18 cellular contexts compared by ENCODE assay signal in the genomic region with DNA sequence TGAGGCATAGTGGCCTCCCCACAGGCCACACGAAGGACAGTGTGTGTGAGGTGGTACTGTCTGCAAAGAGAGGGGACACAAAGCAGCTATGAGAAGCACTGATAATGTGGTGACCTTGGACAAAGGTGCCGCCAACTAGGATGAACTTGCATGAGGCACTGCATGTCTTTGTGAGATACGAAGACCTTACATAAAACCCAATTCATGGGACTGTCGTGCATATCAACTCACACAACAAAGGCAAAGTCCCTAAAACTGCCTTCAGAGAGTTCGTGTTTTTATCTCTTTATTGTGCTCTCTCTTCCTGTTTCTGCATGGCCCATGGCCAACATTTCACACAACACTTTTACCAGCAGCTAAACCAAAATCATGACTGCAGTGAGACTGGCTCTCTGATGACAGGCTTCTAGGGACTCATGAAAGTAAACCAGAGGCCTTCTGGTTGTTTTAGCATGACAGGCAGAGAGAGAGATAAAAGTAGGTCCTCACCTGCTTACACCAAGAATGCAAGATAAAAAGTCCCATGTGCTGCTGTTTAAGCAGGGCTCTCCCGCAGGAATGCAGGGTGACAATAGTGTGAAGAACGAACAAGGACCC.
DNase-seq lines count a peak whose midpoint lies in the region; ATAC-seq, FAIRE-seq and TF ChIP-seq lines count a peak whose summit lies in the region.
"Had no signal": no experiment of that assay in that cellular context is flagged by ENCODE, and none has a peak within 500 bp of the region (broad histone marks: within the 10 kb centered on the region; RNA-seq: fewer than 3 reads in every experiment).

No MANE protein-coding gene starts in this region.

- TF ChIP-seq POLR2A in HepG2 (IDR thresholded peaks at IDR 0.05; ENCODE audit: insufficient read depth in 1 of 2, low read depth in 2 of 2, low read length in 2 of 2): no peak

- TF ChIP-seq CTCF in CD4-positive, alpha-beta T cell (IDR thresholded peaks at IDR 0.05): no peak
- no peak for TF ChIP-seq CTCF in activated CD8-positive, alpha-beta T cell treated with anti-CD3 and anti-CD28 coated beads for 36 hours (IDR thresholded peaks at IDR 0.05)
- no peak for TF ChIP-seq CTCF in HepG2 (CRISPR knock-in tag; IDR thresholded peaks at IDR 0.05)

- no peak overlapping the region for H2AFZ ChIP-seq in HepG2 (ENCODE audit: low read length)

- POLR2A ChIA-PET in CD4-positive, alpha-beta T cell (lab: Charles Lee): no interaction called here
- POLR2A ChIA-PET in activated CD8-positive, alpha-beta T cell treated with anti-CD3 and anti-CD28 coated beads for 36 hours (lab: Charles Lee): no interaction called here
- POLR2A ChIA-PET in HepG2 (lab: Yijun Ruan, JAX): interaction anchor here (1.0 to 2.3 kb wide), 4 partner anchors 11 to 130 kb away, joined by 3 to 14 read pairs (median 5); no protein-coding TSS in a partner anchor

- H3K9me3 Mint-ChIP-seq in CD4-positive, alpha-beta T cell: no peaks in the 10 kb centered on the region
- H3K9me3 Mint-ChIP-seq in activated CD8-positive, alpha-beta T cell treated with anti-CD3 and anti-CD28 coated beads for 36 hours: no peaks in the 10 kb centered on the region
- no peaks in the 10 kb centered on the region for H3K9me3 Mint-ChIP-seq in stimulated activated memory B cell treated with anti-CD40 and anti-IgM and Interleukin-4, amounts not matched to agents 10 μg/mL and 1 μg/mL and 100 μg/mL, for 72 hours

- no peak overlapping the region for H3K27ac ChIP-seq in CD4-positive, alpha-beta T cell (ENCODE audit: low read depth, low read length)
- H3K27ac ChIP-seq in HepG2 (ENCODE audit: extremely low read length, insufficient read depth, low read length): peak overlapping the region; percentile 10
- H3K27ac ChIP-seq: ascending aorta, BLaER1, esophagus squamous epithelium, heart left ventricle, pancreas had no signal

- peaks cover 35% of the 10 kb centered on the region for H3K4me1 ChIP-seq in HepG2 (ENCODE audit: insufficient read depth, low read length)
- H3K4me1 ChIP-seq: ascending aorta, pancreas had no signal

- 0 out of 6 replicates have a peak overlapping the region, but pooled peaks of 1 of the 3 experiments have one; percentile 6 for H3K4me3 ChIP-seq in HepG2 (replicated peaks in 1 of 3; ENCODE audit: insufficient read depth in 1 of 3, low read depth in 2 of 3, low read length in 3 of 3)
- H3K4me3 ChIP-seq: ascending aorta, BLaER1, esophagus squamous epithelium, heart left ventricle, pancreas had no signal

- CTCF ChIA-PET in CD4-positive, alpha-beta T cell (lab: Charles Lee): no interaction called here
- CTCF ChIA-PET in activated CD8-positive, alpha-beta T cell treated with anti-CD3 and anti-CD28 coated beads for 36 hours (lab: Charles Lee): interaction anchor here (1.2 kb wide), 1 partner anchor 52 kb away, joined by 3 read pairs; no protein-coding TSS in a partner anchor
- CTCF ChIA-PET in HepG2 (lab: Yijun Ruan, JAX; ENCODE audit: low intra/inter-chr PET ratio, low total read pairs): no interaction called here

- H3K36me3 Mint-ChIP-seq in CD4-positive, alpha-beta T cell (ENCODE audit: low read depth): peaks cover 35% of the 10 kb centered on the region
- H3K36me3 Mint-ChIP-seq in activated CD8-positive, alpha-beta T cell treated with anti-CD3 and anti-CD28 coated beads for 36 hours (ENCODE audit: low read depth): peaks cover 18% of the 10 kb centered on the region
- H3K36me3 Mint-ChIP-seq in stimulated activated memory B cell treated with anti-CD40 and anti-IgM and Interleukin-4, amounts not matched to agents 10 μg/mL and 1 μg/mL and 100 μg/mL, for 72 hours: peaks cover 50% of the 10 kb centered on the region

- H4K20me1 ChIP-seq in HepG2 (ENCODE audit: insufficient read depth, low read length): no peaks in the 10 kb centered on the region

- no peaks in the 10 kb centered on the region for H3K9me3 ChIP-seq in CD4-positive, alpha-beta T cell (ENCODE audit: control insufficient read depth, low read length)
- H3K9me3 ChIP-seq in HepG2 (ENCODE audit: low read length): no peaks in the 10 kb centered on the region
- H3K9me3 ChIP-seq: ascending aorta, BLaER1, esophagus squamous epithelium, heart left ventricle, pancreas had no signal

- H3K27me3 ChIP-seq in CD4-positive, alpha-beta T cell (ENCODE audit: control insufficient read depth, insufficient read depth, low read length): no peaks in the 10 kb centered on the region
- 0 out of 5 replicates have a peak, but pooled peaks cover 0 to 1% of the 10 kb centered on the region in 2 experiments for H3K27me3 ChIP-seq in HepG2 (ENCODE audit: control insufficient read depth in 1 of 2, insufficient read depth in 2 of 2, low read length in 2 of 2)
- H3K27me3 ChIP-seq: ascending aorta, BLaER1, esophagus squamous epithelium, heart left ventricle, pancreas had no signal

- in situ Hi-C loops in HepG2 (cut with HindIII; ENCODE audit: extremely low pct_ligation_motif_present, low pct_unique_long_range_greater_than_20kb): no loop called here

- H3K79me2 ChIP-seq in HepG2 (ENCODE audit: insufficient read depth, low read length): no peaks in the 10 kb centered on the region

- TF ChIP-seq EP300 in HepG2 (IDR thresholded peaks at IDR 0.05; ENCODE audit: low read depth in 2 of 2, low read length in 2 of 2) (peak in 1 of 2 experiments; percentile 30; a peak in 1 of 4 replicates), HepG2 (CRISPR knock-in tag; IDR thresholded peaks at IDR 0.05; ENCODE audit: borderline replicate concordance) (no peak)

- H3K4me1 Mint-ChIP-seq in CD4-positive, alpha-beta T cell (ENCODE audit: low read depth): peaks cover 57% of the 10 kb centered on the region
- H3K4me1 Mint-ChIP-seq in activated CD8-positive, alpha-beta T cell treated with anti-CD3 and anti-CD28 coated beads for 36 hours (ENCODE audit: low read depth): peaks cover 38% of the 10 kb centered on the region
- H3K4me1 Mint-ChIP-seq in stimulated activated memory B cell treated with anti-CD40 and anti-IgM and Interleukin-4, amounts not matched to agents 10 μg/mL and 1 μg/mL and 100 μg/mL, for 72 hours: peaks cover 14% of the 10 kb centered on the region

- no peak overlapping the region for H3K4me3 Mint-ChIP-seq in CD4-positive, alpha-beta T cell
- H3K4me3 Mint-ChIP-seq in activated CD8-positive, alpha-beta T cell treated with anti-CD3 and anti-CD28 coated beads for 36 hours: no peak overlapping the region
- H3K4me3 Mint-ChIP-seq in stimulated activated memory B cell treated with anti-CD40 and anti-IgM and Interleukin-4, amounts not matched to agents 10 μg/mL and 1 μg/mL and 100 μg/mL, for 72 hours: no peak overlapping the region

- H3K4me2 ChIP-seq in HepG2 (ENCODE audit: low read depth, low read length): peak overlapping the region; percentile 50
- H3K4me2 ChIP-seq: BLaER1 had no signal

- DNase-seq in CD4-positive, alpha-beta T cell: peak in 1 of 10 experiments; percentile 5
- no peak for DNase-seq in activated CD8-positive, alpha-beta T cell treated with anti-CD3 and anti-CD28 coated beads for 36 hours
- DNase-seq in HepG2 (ENCODE audit: low spot score): peak; percentile 80
- no peak for DNase-seq in DMS53 treated with DMSO at 0.1 percent for 48 hours (lab: John Stamatoyannopoulos, UW; ENCODE audit: unreplicated experiment)
- no peak for DNase-seq in HPDE6-E6E7 (ENCODE audit: extremely low spot score)
- DNase-seq: cortex of kidney, esophagus squamous epithelium, kidney, NCI-H1930, NCI-H69, pancreas had no signal

- TF ChIP-seq RAD21 in HepG2 (CRISPR knock-in tag; IDR thresholded peaks at IDR 0.05): no peak

- H3K27ac Mint-ChIP-seq in CD4-positive, alpha-beta T cell: peak overlapping the region; percentile 16
- peak overlapping the region; percentile 34 for H3K27ac Mint-ChIP-seq in activated CD8-positive, alpha-beta T cell treated with anti-CD3 and anti-CD28 coated beads for 36 hours
- no peak overlapping the region for H3K27ac Mint-ChIP-seq in stimulated activated memory B cell treated with anti-CD40 and anti-IgM and Interleukin-4, amounts not matched to agents 10 μg/mL and 1 μg/mL and 100 μg/mL, for 72 hours

- no peak overlapping the region; the same call in 1 of the 2 replicates for H3K9ac ChIP-seq in HepG2 (ENCODE audit: insufficient read depth, low read depth, low read length)
- H3K9ac ChIP-seq: BLaER1 had no signal

- 5% methylated on average over 6 of the region's 7 CpGs for WGBS in HepG2 (ENCODE audit: low lambda C conversion rate)

- no peaks in the 10 kb centered on the region for H3K36me3 ChIP-seq in HepG2 (replicated peaks in 1 of 2; ENCODE audit: control insufficient read depth in 1 of 2, insufficient read depth in 2 of 2, low read length in 2 of 2)
- H3K36me3 ChIP-seq: ascending aorta, esophagus squamous epithelium, pancreas had no signal

- FAIRE-seq in HepG2 (lab: Jason Lieb, UNC): peak; percentile 36
- FAIRE-seq: kidney, pancreas, RCC 7860 had no signal

- BruUV-seq in HepG2 (replicated peaks; lab: Mats Ljungman, UMichigan): no TSS peak

- intact Hi-C loops in CD4-positive, alpha-beta T cell (cut with DNase I, micrococcal nuclease): no loop called here
- intact Hi-C loops in activated CD8-positive, alpha-beta T cell treated with anti-CD3 and anti-CD28 coated beads for 36 hours (cut with micrococcal nuclease): no loop called here
- intact Hi-C loops in HepG2 (cut with micrococcal nuclease; ENCODE audit: unreplicated experiment): loop anchor here (2.0 to 10.0 kb wide), 3 partner anchors 49 to 134 kb away; no protein-coding TSS in a partner anchor

- ATAC-seq in CD4-positive, alpha-beta T cell (ENCODE audit: poor library complexity): peak; percentile 61
- peak; percentile 62 for ATAC-seq in GM18868 (IDR thresholded peaks at IDR 0.05; ENCODE audit: unreplicated experiment)
- no peak for ATAC-seq in activated CD8-positive, alpha-beta T cell treated with anti-CD3 and anti-CD28 coated beads for 36 hours
- ATAC-seq in HepG2: peak; percentile 71
- no peak for ATAC-seq in stimulated activated memory B cell treated with anti-CD40 and anti-IgM and Interleukin-4, amounts not matched to agents 10 μg/mL and 1 μg/mL and 100 μg/mL, for 72 hours
- no peak for ATAC-seq in HG03520 (IDR thresholded peaks at IDR 0.05; ENCODE audit: unreplicated experiment)

- H3K27me3 Mint-ChIP-seq in CD4-positive, alpha-beta T cell: no peaks in the 10 kb centered on the region
- H3K27me3 Mint-ChIP-seq in activated CD8-positive, alpha-beta T cell treated with anti-CD3 and anti-CD28 coated beads for 36 hours: no peaks in the 10 kb centered on the region
- H3K27me3 Mint-ChIP-seq in stimulated activated memory B cell treated with anti-CD40 and anti-IgM and Interleukin-4, amounts not matched to agents 10 μg/mL and 1 μg/mL and 100 μg/mL, for 72 hours: no peaks in the 10 kb centered on the region

TF ChIP-seq in HepG2, 621 proteins besides CTCF, POLR2A, EP300 and RAD21 (continues in another document):
- TF ChIP-seq ZFP36L1 (CRISPR knock-in tag; IDR thresholded peaks at IDR 0.05) (no peak), HMG20A (CRISPR knock-in tag; IDR thresholded peaks at IDR 0.05; ENCODE audit: borderline replicate concordance) (no peak; the same call in 1 of the 2 replicates), HOXA9 (CRISPR knock-in tag; IDR thresholded peaks at IDR 0.05; ENCODE audit: borderline replicate concordance) (no peak), KLF6 (CRISPR knock-in tag; IDR thresholded peaks at IDR 0.05) (no peak), ZNF577 (CRISPR knock-in tag; IDR thresholded peaks at IDR 0.05; ENCODE audit: borderline replicate concordance, low read depth) (no peak), BCL6 (CRISPR knock-in tag; IDR thresholded peaks at IDR 0.05) (peak; percentile 26; the same call in 1 of the 2 replicates), THYN1 (CRISPR knock-in tag; IDR thresholded peaks at IDR 0.05; ENCODE audit: borderline replicate concordance, low read depth) (no peak)

Comparison
In these comparisons a context has a peak if more than half of its experiments do, and no peak if none do; other contexts are left out.
1. ATAC-seq: peak in CD4-positive, alpha-beta T cell (single experiment), GM18868 (single experiment) and HepG2 (single experiment); none in activated CD8-positive, alpha-beta T cell treated with anti-CD3 and anti-CD28 coated beads for 36 hours (single experiment), stimulated activated memory B cell treated with anti-CD40 and anti-IgM and Interleukin-4, amounts not matched to agents 10 μg/mL and 1 μg/mL and 100 μg/mL, for 72 hours (single experiment) and HG03520 (single experiment).